ENCODE assay signal across 8 cellular contexts in the genomic region with DNA sequence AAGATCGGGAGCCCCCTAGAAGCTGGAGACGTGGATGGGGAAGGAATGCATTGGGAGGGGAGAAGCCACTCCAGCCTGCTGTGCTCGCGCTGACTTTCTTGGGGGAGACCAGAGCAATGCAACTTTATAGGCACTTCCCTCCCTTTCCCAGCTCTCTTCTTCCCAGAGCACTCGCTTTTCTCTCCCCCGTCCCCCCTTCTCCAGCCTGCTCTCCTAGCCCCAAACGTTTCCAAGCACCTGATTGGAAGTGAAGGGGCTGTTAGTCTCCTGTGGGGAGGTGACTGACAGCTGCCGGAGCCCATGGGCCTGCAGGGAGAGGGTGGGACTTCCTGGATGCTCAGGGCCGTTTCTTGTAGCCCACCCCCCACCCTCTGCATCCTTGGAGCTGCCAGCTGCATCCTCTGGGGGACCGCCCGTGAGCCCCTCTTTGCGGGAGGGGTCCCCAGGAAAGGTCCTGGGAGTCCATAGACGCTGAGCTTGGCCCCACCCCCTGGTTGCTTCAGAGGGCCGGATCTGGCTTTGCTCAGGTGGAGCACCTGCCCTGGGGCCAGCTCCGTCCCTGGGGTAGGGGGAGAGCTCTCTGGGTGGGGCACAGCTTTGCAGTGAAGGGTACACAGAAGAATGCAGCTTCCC. TPM values are rescaled to one million over a fixed set of nuclear protein-coding genes. Genes with fewer than 3 reads are reported as not detected.
A peak's percentile ranks its signal among the peaks of the same experiment; 100 is the strongest.
DNase-seq lines count a peak whose midpoint lies in the region; ATAC-seq and TF ChIP-seq lines count a peak whose summit lies in the region.

No MANE protein-coding gene starts in this region.

- intact Hi-C loops in activated CD8-positive, alpha-beta T cell treated with anti-CD3 and anti-CD28 coated beads for 36 hours (cut with micrococcal nuclease): no loop called here
- intact Hi-C loops in colonic mucosa (cut with DNase I): no loop called here

- peaks cover 21% of the 10 kb centered on the region for H3K4me1 Mint-ChIP-seq in activated CD8-positive, alpha-beta T cell treated with anti-CD3 and anti-CD28 coated beads for 36 hours (ENCODE audit: low read depth)

- no peaks in the 10 kb centered on the region for H3K9me3 Mint-ChIP-seq in activated CD8-positive, alpha-beta T cell treated with anti-CD3 and anti-CD28 coated beads for 36 hours

- POLR2A ChIA-PET in activated CD8-positive, alpha-beta T cell treated with anti-CD3 and anti-CD28 coated beads for 36 hours (lab: Charles Lee): no interaction called here

- H3K27me3 ChIP-seq in colonic mucosa: no peaks in the 10 kb centered on the region

- peak overlapping the region; percentile 14 for H3K27ac Mint-ChIP-seq in activated CD8-positive, alpha-beta T cell treated with anti-CD3 and anti-CD28 coated beads for 36 hours

- H3K4me3 ChIP-seq in skeletal muscle cell (ENCODE audit: low read depth, low read length) (peak overlapping the region; percentile 98), colonic mucosa (no peak overlapping the region)

- TF ChIP-seq CTCF in activated CD8-positive, alpha-beta T cell treated with anti-CD3 and anti-CD28 coated beads for 36 hours (IDR thresholded peaks at IDR 0.05): no peak
- no peak for TF ChIP-seq CTCF in colonic mucosa (IDR thresholded peaks at IDR 0.05)

- peak overlapping the region; percentile 79 for H3K4me3 Mint-ChIP-seq in activated CD8-positive, alpha-beta T cell treated with anti-CD3 and anti-CD28 coated beads for 36 hours

- no peaks in the 10 kb centered on the region for H3K27me3 Mint-ChIP-seq in activated CD8-positive, alpha-beta T cell treated with anti-CD3 and anti-CD28 coated beads for 36 hours

- H3K36me3 ChIP-seq in colonic mucosa: no peaks in the 10 kb centered on the region

- no peaks in the 10 kb centered on the region for H3K9me3 ChIP-seq in colonic mucosa

- CTCF ChIA-PET in activated CD8-positive, alpha-beta T cell treated with anti-CD3 and anti-CD28 coated beads for 36 hours (lab: Charles Lee): interaction anchor here (0.8 to 1.6 kb wide), 3 partner anchors 48 to 74 kb away, joined by 3 read pairs; partner anchors contain the start of gene SH3GL1

- no peak overlapping the region for H3K9ac ChIP-seq in colonic mucosa (ENCODE audit: low read depth in 2 of 2, low read length in 2 of 2)

- no peak for ATAC-seq in activated CD8-positive, alpha-beta T cell treated with anti-CD3 and anti-CD28 coated beads for 36 hours
- no peak for ATAC-seq in HG03521 (IDR thresholded peaks at IDR 0.05; ENCODE audit: unreplicated experiment)
- no peak for ATAC-seq in HG03159 (IDR thresholded peaks at IDR 0.05; ENCODE audit: unreplicated experiment)

- H3K36me3 Mint-ChIP-seq in activated CD8-positive, alpha-beta T cell treated with anti-CD3 and anti-CD28 coated beads for 36 hours (ENCODE audit: low read depth): peaks cover 3% of the 10 kb centered on the region

- DNase-seq in GM03348 (ENCODE audit: low spot score): peak; percentile 81
- peak; percentile 43 for DNase-seq in NCI-H1436 treated with DMSO at 0.1 percent for 48 hours (lab: John Stamatoyannopoulos, UW)
- DNase-seq in activated CD8-positive, alpha-beta T cell treated with anti-CD3 and anti-CD28 coated beads for 36 hours: peak; percentile 56
- DNase-seq in glomerular visceral epithelial cell (ENCODE audit: extremely low spot score): peak; percentile 48
- DNase-seq in skeletal muscle cell (ENCODE audit: low read depth): no peak
- DNase-seq in colonic mucosa: no peak

- no peaks in the 10 kb centered on the region for H3K4me1 ChIP-seq in colonic mucosa

- no peak overlapping the region for H3K27ac ChIP-seq in colonic mucosa

RNA-seq across cellular contexts. Expression of gene HDGFL2, which starts 2.5 kb away (rescaled TPM):
- 10 to 100 TPM; 37.5 to 44.0 TPM for total RNA-seq in activated CD8-positive, alpha-beta T cell treated with anti-CD3 and anti-CD28 coated beads for 36 hours
- 10 to 100 TPM; 32.7 to 55.0 TPM for total RNA-seq in colonic mucosa

RNA-seq across cellular contexts. Expression of gene UBXN6, which starts 17.0 kb away (rescaled TPM):
- total RNA-seq in activated CD8-positive, alpha-beta T cell treated with anti-CD3 and anti-CD28 coated beads for 36 hours: 10 to 100 TPM; 35.8 to 36.5 TPM
- total RNA-seq in colonic mucosa: 10 to 100 TPM; 84.9 to 96.7 TPM

RNA-seq across cellular contexts. Expression of gene PLIN4, which starts 43.7 kb away (rescaled TPM):
- under 1 TPM in 1 of 2 experiments, not detected in 1; 0.05 TPM for total RNA-seq in activated CD8-positive, alpha-beta T cell treated with anti-CD3 and anti-CD28 coated beads for 36 hours
- total RNA-seq in colonic mucosa: 1 to 10 TPM in 1 of 2 donors, under 1 TPM in 1; 0.47 to 6.3 TPM

Comparison
In these comparisons a context has a peak if more than half of its experiments do, and no peak if none do; other contexts are left out.
1. DNase-seq: peak in GM03348 (single experiment), NCI-H1436 treated with DMSO at 0.1 percent for 48 hours (single experiment), activated CD8-positive, alpha-beta T cell treated with anti-CD3 and anti-CD28 coated beads for 36 hours (single experiment) and glomerular visceral epithelial cell (single experiment); none in skeletal muscle cell (single experiment) and colonic mucosa (single experiment).